Comparison of ENCODE assay signal across 29 cellular contexts in genomic region chr6:61622601-61623000, GRCh38.
"Had no signal": no experiment of that assay in that cellular context is flagged by ENCODE, and none has a peak within 500 bp of the region (broad histone marks: within the 10 kb centered on the region; RNA-seq: fewer than 3 reads in every experiment).

No MANE protein-coding gene starts in this region.

- H3K79me2 ChIP-seq: parathyroid adenoma had no signal

- H3K9me3 Mint-ChIP-seq: neural crest cell; stimulated activated memory B cell treated with anti-CD40 and anti-IgM and Interleukin-4, amounts not matched to agents 10 μg/mL and 1 μg/mL and 100 μg/mL, for 72 hours had no signal

- H3K4me1 ChIP-seq: left ventricle myocardium inferior, parathyroid adenoma, psoas muscle, stomach, testis, thyroid gland, transverse colon, upper lobe of left lung, vagina had no signal

- H3K9me3 ChIP-seq: psoas muscle, testis, thyroid gland, transverse colon, upper lobe of left lung, vagina had no signal

- H3K4me1 Mint-ChIP-seq: immature natural killer cell; mesothelial cell of epicardium; naive B cell; neural crest cell; stimulated activated memory B cell treated with anti-CD40 and anti-IgM and Interleukin-4, amounts not matched to agents 10 μg/mL and 1 μg/mL and 100 μg/mL, for 72 hours had no signal

- H2AFZ ChIP-seq: parathyroid adenoma had no signal

- H3K36me3 Mint-ChIP-seq: mesothelial cell of epicardium; naive B cell; stimulated activated memory B cell treated with anti-CD40 and anti-IgM and Interleukin-4, amounts not matched to agents 10 μg/mL and 1 μg/mL and 100 μg/mL, for 72 hours had no signal

- H3K27ac ChIP-seq: left ventricle myocardium inferior, neutrophil, parathyroid adenoma, psoas muscle, stomach, testis, thyroid gland, transverse colon, upper lobe of left lung, vagina had no signal

- H3K4me2 ChIP-seq: smooth muscle cell had no signal

- H3K4me3 Mint-ChIP-seq: immature natural killer cell; mesothelial cell of epicardium; naive B cell; natural killer cell treated with Interleukin-12 subunit alpha and Interleukin-12 subunit beta and Interleukin-15 and Interleukin-18, amount 100 ng/mL, for 72 hours; neural crest cell; stimulated activated memory B cell treated with anti-CD40 and anti-IgM and Interleukin-4, amounts not matched to agents 10 μg/mL and 1 μg/mL and 100 μg/mL, for 72 hours had no signal

- H3K27me3 ChIP-seq: neutrophil, stomach, testis, thyroid gland, transverse colon, upper lobe of left lung, vagina had no signal

- ATAC-seq: left colon; natural killer cell treated with Interleukin-12 subunit alpha and Interleukin-12 subunit beta and Interleukin-15 and Interleukin-18, amount 100 ng/mL, for 72 hours; psoas muscle; stimulated activated memory B cell treated with anti-CD40 and anti-IgM and Interleukin-4, amounts not matched to agents 10 μg/mL and 1 μg/mL and 100 μg/mL, for 72 hours; stimulated activated naive CD8-positive, alpha-beta T cell treated with anti-CD3 and anti-CD28 coated beads, Interleukin-15, Interleukin-2, amounts not matched to agents 100 U/mL and 50 U/mL, for 24 hours had no signal

- H3K27me3 Mint-ChIP-seq: naive B cell; natural killer cell treated with Interleukin-12 subunit alpha and Interleukin-12 subunit beta and Interleukin-15 and Interleukin-18, amount 100 ng/mL, for 72 hours; stimulated activated memory B cell treated with anti-CD40 and anti-IgM and Interleukin-4, amounts not matched to agents 10 μg/mL and 1 μg/mL and 100 μg/mL, for 72 hours had no signal

- H3K36me3 ChIP-seq: left ventricle myocardium inferior, neutrophil, stomach, thyroid gland, transverse colon, upper lobe of left lung, vagina had no signal

- FAIRE-seq: islet of Langerhans, kidney had no signal

- H3K27ac Mint-ChIP-seq: immature natural killer cell; mesothelial cell of epicardium; natural killer cell treated with Interleukin-12 subunit alpha and Interleukin-12 subunit beta and Interleukin-15 and Interleukin-18, amount 100 ng/mL, for 72 hours; stimulated activated memory B cell treated with anti-CD40 and anti-IgM and Interleukin-4, amounts not matched to agents 10 μg/mL and 1 μg/mL and 100 μg/mL, for 72 hours had no signal

- H3K9ac ChIP-seq: parathyroid adenoma had no signal

- H3K4me3 ChIP-seq: left ventricle myocardium inferior, lung, psoas muscle, smooth muscle cell, stomach, testis, thyroid gland, transverse colon, upper lobe of left lung, vagina had no signal

- DNase-seq: hippocampal formation; immature natural killer cell; kidney; left colon; left ventricle myocardium inferior; mesendoderm; naive B cell; occipital lobe; psoas muscle; stimulated activated CD4-positive, alpha-beta T cell treated with anti-CD3 and anti-CD28 coated beads, Interleukin-1b, Interleukin-23, amount 100 ng/mL, for 48 hours; stimulated activated CD4-positive, alpha-beta T cell treated with anti-CD3 and anti-CD28 coated beads, Interleukin-2, amount 100 ng/mL, for 48 hours; stimulated activated CD4-positive, alpha-beta T cell treated with anti-CD3 and anti-CD28 coated beads, Interleukin-4, amount 100 ng/mL, for 4 hours; stimulated activated CD8-positive, alpha-beta memory T cell treated with anti-CD3 and anti-CD28 coated beads, Interleukin-4, amount 100 ng/mL, for 48 hours; stimulated activated naive CD8-positive, alpha-beta T cell treated with anti-CD3 and anti-CD28 coated beads, Interleukin-15, Interleukin-2, amounts not matched to agents 100 U/mL and 50 U/mL, for 24 hours; stomach; testis; thyroid gland; transverse colon; upper lobe of left lung had no signal
